ENCODE assay signal across 3 cellular contexts in genomic region chr17:79789943-79790804, GRCh38.
A peak's percentile ranks its signal among the peaks of the same experiment; 100 is the strongest.
TF ChIP-seq lines count a peak whose summit lies in the region.

No MANE protein-coding gene starts in this region.

TF ChIP-seq in SK-N-SH, 30 proteins besides CTCF, POLR2A, EP300 and RAD21:
- TF ChIP-seq NFIC (IDR thresholded peaks at IDR 0.05; ENCODE audit: borderline replicate concordance), result no peak
- no peak for TF ChIP-seq CHD2 (IDR thresholded peaks at IDR 0.05; ENCODE audit: low read length, partially characterized antibody)
- no peak for TF ChIP-seq MEF2A (IDR thresholded peaks at IDR 0.05; ENCODE audit: borderline replicate concordance, low read depth)
- no peak for TF ChIP-seq TAF1 (IDR thresholded peaks at IDR 0.05; ENCODE audit: borderline replicate concordance, low read depth, low read length)
- no peak for TF ChIP-seq FOXJ3 (CRISPR knock-in tag; IDR thresholded peaks at IDR 0.05)
- no peak for TF ChIP-seq POLR2AphosphoS5 (IDR thresholded peaks at IDR 0.05; ENCODE audit: low read depth, low read length)
- no peak for TF ChIP-seq ZBTB33 (IDR thresholded peaks at IDR 0.05; ENCODE audit: borderline replicate concordance, low read depth)
- no peak for TF ChIP-seq JUND (IDR thresholded peaks at IDR 0.05)
- TF ChIP-seq SMC3 (IDR thresholded peaks at IDR 0.05; ENCODE audit: low read depth, low read length), result no peak
- no peak for TF ChIP-seq NRF1 (IDR thresholded peaks at IDR 0.05; ENCODE audit: low read depth, low read length)
- TF ChIP-seq, protein P1, sequence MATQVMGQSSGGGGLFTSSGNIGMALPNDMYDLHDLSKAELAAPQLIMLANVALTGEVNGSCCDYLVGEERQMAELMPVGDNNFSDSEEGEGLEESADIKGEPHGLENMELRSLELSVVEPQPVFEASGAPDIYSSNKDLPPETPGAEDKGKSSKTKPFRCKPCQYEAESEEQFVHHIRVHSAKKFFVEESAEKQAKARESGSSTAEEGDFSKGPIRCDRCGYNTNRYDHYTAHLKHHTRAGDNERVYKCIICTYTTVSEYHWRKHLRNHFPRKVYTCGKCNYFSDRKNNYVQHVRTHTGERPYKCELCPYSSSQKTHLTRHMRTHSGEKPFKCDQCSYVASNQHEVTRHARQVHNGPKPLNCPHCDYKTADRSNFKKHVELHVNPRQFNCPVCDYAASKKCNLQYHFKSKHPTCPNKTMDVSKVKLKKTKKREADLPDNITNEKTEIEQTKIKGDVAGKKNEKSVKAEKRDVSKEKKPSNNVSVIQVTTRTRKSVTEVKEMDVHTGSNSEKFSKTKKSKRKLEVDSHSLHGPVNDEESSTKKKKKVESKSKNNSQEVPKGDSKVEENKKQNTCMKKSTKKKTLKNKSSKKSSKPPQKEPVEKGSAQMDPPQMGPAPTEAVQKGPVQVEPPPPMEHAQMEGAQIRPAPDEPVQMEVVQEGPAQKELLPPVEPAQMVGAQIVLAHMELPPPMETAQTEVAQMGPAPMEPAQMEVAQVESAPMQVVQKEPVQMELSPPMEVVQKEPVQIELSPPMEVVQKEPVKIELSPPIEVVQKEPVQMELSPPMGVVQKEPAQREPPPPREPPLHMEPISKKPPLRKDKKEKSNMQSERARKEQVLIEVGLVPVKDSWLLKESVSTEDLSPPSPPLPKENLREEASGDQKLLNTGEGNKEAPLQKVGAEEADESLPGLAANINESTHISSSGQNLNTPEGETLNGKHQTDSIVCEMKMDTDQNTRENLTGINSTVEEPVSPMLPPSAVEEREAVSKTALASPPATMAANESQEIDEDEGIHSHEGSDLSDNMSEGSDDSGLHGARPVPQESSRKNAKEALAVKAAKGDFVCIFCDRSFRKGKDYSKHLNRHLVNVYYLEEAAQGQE (IDR thresholded peaks at IDR 0.05; ENCODE audit: low read depth, low read length), result no peak

TF ChIP-seq in SK-N-SH treated with all-trans-retinoic acid at 6 μM for 48 hours, 23 proteins besides CTCF, POLR2A, EP300 and RAD21 (continues in another document):
- TF ChIP-seq TOX (CRISPR knock-in tag; IDR thresholded peaks at IDR 0.05; ENCODE audit: borderline replicate concordance), result no peak
- no peak for TF ChIP-seq BACH2 (CRISPR knock-in tag; IDR thresholded peaks at IDR 0.05; ENCODE audit: borderline replicate concordance)
- TF ChIP-seq RARB (CRISPR knock-in tag; IDR thresholded peaks at IDR 0.05), result no peak
- TF ChIP-seq ISL1 (CRISPR knock-in tag; IDR thresholded peaks at IDR 0.05), result no peak
- no peak for TF ChIP-seq ARNTL (CRISPR knock-in tag; IDR thresholded peaks at IDR 0.05; ENCODE audit: borderline replicate concordance, low read depth)
- TF ChIP-seq, protein P2, sequence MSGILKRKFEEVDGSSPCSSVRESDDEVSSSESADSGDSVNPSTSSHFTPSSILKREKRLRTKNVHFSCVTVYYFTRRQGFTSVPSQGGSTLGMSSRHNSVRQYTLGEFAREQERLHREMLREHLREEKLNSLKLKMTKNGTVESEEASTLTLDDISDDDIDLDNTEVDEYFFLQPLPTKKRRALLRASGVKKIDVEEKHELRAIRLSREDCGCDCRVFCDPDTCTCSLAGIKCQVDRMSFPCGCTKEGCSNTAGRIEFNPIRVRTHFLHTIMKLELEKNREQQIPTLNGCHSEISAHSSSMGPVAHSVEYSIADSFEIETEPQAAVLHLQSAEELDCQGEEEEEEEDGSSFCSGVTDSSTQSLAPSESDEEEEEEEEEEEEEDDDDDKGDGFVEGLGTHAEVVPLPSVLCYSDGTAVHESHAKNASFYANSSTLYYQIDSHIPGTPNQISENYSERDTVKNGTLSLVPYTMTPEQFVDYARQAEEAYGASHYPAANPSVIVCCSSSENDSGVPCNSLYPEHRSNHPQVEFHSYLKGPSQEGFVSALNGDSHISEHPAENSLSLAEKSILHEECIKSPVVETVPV (CRISPR knock-in tag; IDR thresholded peaks at IDR 0.05), result no peak
- TF ChIP-seq ZNF70 (CRISPR knock-in tag; IDR thresholded peaks at IDR 0.05), result no peak
- TF ChIP-seq ZC3H10 (CRISPR knock-in tag; IDR thresholded peaks at IDR 0.05), result no peak
- no peak for TF ChIP-seq OSR1 (CRISPR knock-in tag; IDR thresholded peaks at IDR 0.05)
- no peak for TF ChIP-seq ZNF565 (CRISPR knock-in tag; conservative IDR thresholded peaks at IDR 0.05; ENCODE audit: low read depth)
- no peak for TF ChIP-seq ZFP30 (CRISPR knock-in tag; IDR thresholded peaks at IDR 0.05)
- TF ChIP-seq, protein P3, sequence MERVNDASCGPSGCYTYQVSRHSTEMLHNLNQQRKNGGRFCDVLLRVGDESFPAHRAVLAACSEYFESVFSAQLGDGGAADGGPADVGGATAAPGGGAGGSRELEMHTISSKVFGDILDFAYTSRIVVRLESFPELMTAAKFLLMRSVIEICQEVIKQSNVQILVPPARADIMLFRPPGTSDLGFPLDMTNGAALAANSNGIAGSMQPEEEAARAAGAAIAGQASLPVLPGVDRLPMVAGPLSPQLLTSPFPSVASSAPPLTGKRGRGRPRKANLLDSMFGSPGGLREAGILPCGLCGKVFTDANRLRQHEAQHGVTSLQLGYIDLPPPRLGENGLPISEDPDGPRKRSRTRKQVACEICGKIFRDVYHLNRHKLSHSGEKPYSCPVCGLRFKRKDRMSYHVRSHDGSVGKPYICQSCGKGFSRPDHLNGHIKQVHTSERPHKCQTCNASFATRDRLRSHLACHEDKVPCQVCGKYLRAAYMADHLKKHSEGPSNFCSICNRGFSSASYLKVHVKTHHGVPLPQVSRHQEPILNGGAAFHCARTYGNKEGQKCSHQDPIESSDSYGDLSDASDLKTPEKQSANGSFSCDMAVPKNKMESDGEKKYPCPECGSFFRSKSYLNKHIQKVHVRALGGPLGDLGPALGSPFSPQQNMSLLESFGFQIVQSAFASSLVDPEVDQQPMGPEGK (CRISPR knock-in tag; IDR thresholded peaks at IDR 0.05; ENCODE audit: borderline replicate concordance), result no peak
- TF ChIP-seq CSDC2 (CRISPR knock-in tag; IDR thresholded peaks at IDR 0.05), result no peak
- no peak for TF ChIP-seq GLIS3 (CRISPR knock-in tag; IDR thresholded peaks at IDR 0.05)
- TF ChIP-seq POU6F1 (CRISPR knock-in tag; IDR thresholded peaks at IDR 0.05; ENCODE audit: borderline replicate concordance, low read depth), result no peak
- TF ChIP-seq SNAI2 (CRISPR knock-in tag; IDR thresholded peaks at IDR 0.05), result no peak
- no peak for TF ChIP-seq CREB5 (CRISPR knock-in tag; IDR thresholded peaks at IDR 0.05; ENCODE audit: low read depth)

TF ChIP-seq in H1, 55 proteins besides CTCF, POLR2A, EP300 and RAD21 (continues in another document):
- TF ChIP-seq USF2 (IDR thresholded peaks at IDR 0.05; ENCODE audit: low read length) (no peak), POU5F1 (IDR thresholded peaks at IDR 0.05; ENCODE audit: low read depth, low read length) (no peak), BRCA1 (IDR thresholded peaks at IDR 0.05; ENCODE audit: low read depth, low read length) (no peak), RFX5 (IDR thresholded peaks at IDR 0.05; ENCODE audit: borderline replicate concordance, low read depth, low read length) (no peak), CBX8 (IDR thresholded peaks at IDR 0.05; ENCODE audit: borderline replicate concordance, low read depth, low read length) (no peak; the same call in 1 of the 2 replicates), KDM1A (IDR thresholded peaks at IDR 0.05; ENCODE audit: borderline replicate concordance, low read length) (no peak), FOSL1 (IDR thresholded peaks at IDR 0.05; ENCODE audit: insufficient read depth, low read depth, low read length) (no peak), NRF1 (IDR thresholded peaks at IDR 0.05; ENCODE audit: low read depth, low read length) (no peak), SIX5 (IDR thresholded peaks at IDR 0.05; ENCODE audit: low read depth, low read length) (no peak), ATF2 (IDR thresholded peaks at IDR 0.05; ENCODE audit: low read length) (no peak), CHD1 (IDR thresholded peaks at IDR 0.05; ENCODE audit: low read depth, low read length) (no peak), MAFK (IDR thresholded peaks at IDR 0.05; ENCODE audit: low read depth, low read length) (no peak), POLR2AphosphoS5 (IDR thresholded peaks at IDR 0.05; ENCODE audit: low read depth, low read length) (no peak), SP2 (IDR thresholded peaks at IDR 0.05; ENCODE audit: low read length) (no peak), GTF2F1 (IDR thresholded peaks at IDR 0.05; ENCODE audit: borderline replicate concordance, low read depth, low read length) (no peak), SAP30 (IDR thresholded peaks at IDR 0.05; ENCODE audit: insufficient read depth, insufficient replicate concordance, low read length) (no peak), CHD2 (IDR thresholded peaks at IDR 0.05; ENCODE audit: low read length) (no peak), GABPA (IDR thresholded peaks at IDR 0.05; ENCODE audit: borderline replicate concordance, insufficient read depth, low read length) (no peak), BACH1 (IDR thresholded peaks at IDR 0.05; ENCODE audit: low read length) (no peak), CBX5 (IDR thresholded peaks at IDR 0.05; ENCODE audit: low read depth, low read length) (no peak), SIN3A (conservative IDR thresholded peaks at IDR 0.05 in 1 of 2, IDR thresholded peaks at IDR 0.05 in 1 of 2; ENCODE audit: low read depth in 1 of 2, low read length in 2 of 2) (no peak), CREB1 (IDR thresholded peaks at IDR 0.05) (0 out of 2 replicates have a peak, but pooled peaks have one; percentile 7), CTBP2 (IDR thresholded peaks at IDR 0.05; ENCODE audit: borderline replicate concordance, insufficient read depth, insufficient read length, low read length) (no peak), KDM5A (IDR thresholded peaks at IDR 0.05; ENCODE audit: low read length) (no peak), JUN (IDR thresholded peaks at IDR 0.05; ENCODE audit: low read depth, low read length) (no peak), RXRA (IDR thresholded peaks at IDR 0.05; ENCODE audit: insufficient read depth, low read depth, low read length) (no peak), SRF (IDR thresholded peaks at IDR 0.05; ENCODE audit: low read depth, low read length) (no peak), SUZ12 (IDR thresholded peaks at IDR 0.05; ENCODE audit: low read length) (peak; percentile 82), TBP (IDR thresholded peaks at IDR 0.05; ENCODE audit: low read depth, low read length) (no peak), NANOG (IDR thresholded peaks at IDR 0.05; ENCODE audit: insufficient read depth, low read depth, low read length, poor library complexity, severe bottlenecking) (no peak), CEBPB (IDR thresholded peaks at IDR 0.05; ENCODE audit: low read depth, low read length) (no peak)
- TF ChIP-seq, protein P4, sequence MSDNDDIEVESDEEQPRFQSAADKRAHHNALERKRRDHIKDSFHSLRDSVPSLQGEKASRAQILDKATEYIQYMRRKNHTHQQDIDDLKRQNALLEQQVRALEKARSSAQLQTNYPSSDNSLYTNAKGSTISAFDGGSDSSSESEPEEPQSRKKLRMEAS (IDR thresholded peaks at IDR 0.05), result peak; percentile 56; the same call in 1 of the 2 replicates
